27 cellular contexts compared by ENCODE assay signal in the genomic region with DNA sequence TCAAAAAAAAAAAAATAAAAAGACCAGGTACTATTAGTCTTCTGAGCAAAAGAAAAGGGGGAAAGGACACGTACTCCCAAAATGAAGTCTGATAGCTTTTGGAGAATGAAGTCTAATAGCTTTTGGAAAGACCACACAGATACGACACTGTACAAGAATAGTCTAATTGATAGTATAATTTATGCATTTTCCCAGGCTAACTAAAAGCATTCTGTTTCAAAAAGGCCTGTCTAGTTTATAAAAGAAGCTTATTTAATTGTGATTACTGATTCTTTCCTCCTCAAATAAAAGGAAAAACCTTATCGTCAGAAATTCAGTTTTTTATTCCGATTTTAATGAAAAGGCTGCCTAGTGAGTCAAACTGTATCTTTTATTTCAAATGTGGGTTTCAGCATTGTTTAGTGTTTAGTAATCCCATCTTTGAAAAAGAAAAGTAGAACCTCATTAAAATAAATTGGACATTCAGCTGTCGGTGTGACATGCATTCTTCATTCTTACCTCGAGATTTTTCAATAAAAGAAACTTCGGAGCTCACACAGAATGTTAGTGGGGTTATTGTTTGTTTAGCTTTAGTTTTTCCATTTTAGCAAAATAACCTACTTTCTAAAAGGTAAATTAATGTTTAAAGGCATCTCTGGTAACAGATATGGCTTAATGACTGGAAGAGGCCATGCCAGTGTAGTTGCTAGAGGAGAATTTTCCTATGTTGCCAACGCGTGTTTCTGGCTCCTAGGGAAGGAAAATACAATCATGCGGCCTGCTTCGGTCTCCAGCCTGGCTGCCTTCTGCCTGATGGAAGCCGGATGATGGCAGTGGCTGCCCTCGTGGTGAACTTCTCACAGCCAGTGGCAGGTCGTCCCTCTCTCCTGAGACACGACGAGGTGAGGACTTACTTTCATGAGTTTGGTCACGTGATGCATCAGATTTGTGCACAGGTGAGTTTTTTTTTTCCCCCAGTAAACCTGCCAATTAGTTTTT.
DNase-seq lines count a peak whose midpoint lies in the region; ATAC-seq lines count a peak whose summit lies in the region.
"Had no signal": no experiment of that assay in that cellular context is flagged by ENCODE, and none has a peak within 500 bp of the region (broad histone marks: within the 10 kb centered on the region; RNA-seq: fewer than 3 reads in every experiment).

No MANE protein-coding gene starts in this region.

- H3K9me2 ChIP-seq in GM23248 (ENCODE audit: insufficient read depth), result no peaks in the 10 kb centered on the region

- no peaks in the 10 kb centered on the region for H3K27me3 ChIP-seq in GM23248 (replicated peaks; ENCODE audit: insufficient read depth)
- H3K27me3 ChIP-seq in trophoblast cell (ENCODE audit: insufficient read depth, low read length), result no peaks in the 10 kb centered on the region
- H3K27me3 ChIP-seq: BLaER1, breast epithelium, heart left ventricle, neutrophil, right atrium auricular region, transverse colon had no signal

- no peak overlapping the region for H2BK12ac ChIP-seq in trophoblast cell (ENCODE audit: low read length)

- no peak overlapping the region for H4K8ac ChIP-seq in trophoblast cell (ENCODE audit: low read depth, low read length)

- intact Hi-C loops in posterior cingulate gyrus (cut with DNase I) (loop anchor here (10.0 kb wide), 1 partner anchor 133 kb away; the partner anchor contains the start of gene ERBIN), cardiac septum (cut with DNase I) (no loop called here)

- no peaks in the 10 kb centered on the region for H3K79me1 ChIP-seq in trophoblast cell (ENCODE audit: low read length)

- H3K4me3 ChIP-seq in GM23248, result no peak overlapping the region
- H3K4me3 ChIP-seq in trophoblast cell (ENCODE audit: low read depth, low read length), result no peak overlapping the region
- H3K4me3 ChIP-seq: BLaER1, breast epithelium, heart left ventricle, right atrium auricular region, SK-N-MC, transverse colon had no signal

- H2BK120ac ChIP-seq in trophoblast cell (ENCODE audit: insufficient read depth, low read length, poor library complexity), result no peak overlapping the region

- H3K4me2 ChIP-seq in GM23248 (ENCODE audit: unreplicated experiment) (no peak overlapping the region), trophoblast cell (ENCODE audit: low read length) (no peak overlapping the region)
- H3K4me2 ChIP-seq: BLaER1 had no signal

- H3K4ac ChIP-seq in trophoblast cell (ENCODE audit: low read depth, low read length), result no peak overlapping the region

- peaks cover 6% of the 10 kb centered on the region; the same call in 1 of the 2 replicates for H3F3A ChIP-seq in GM23248 (ENCODE audit: insufficient read depth)

- 66 to 67% methylated on average over 17 of the region's 17 CpGs for WGBS in GM23248 (ENCODE audit: low coverage in 1 of 2, low lambda C conversion rate in 2 of 2, missing lambda C conversion rate in 2 of 2), 2 experiments
- WGBS in trophoblast cell (ENCODE audit: extremely low coverage, insufficient coverage, insufficient read length), result no CpG with 5 or more reads among the region's 17 CpGs

- H3K9me3 ChIP-seq in GM23248 (ENCODE audit: low read depth) (no peaks in the 10 kb centered on the region), trophoblast cell (ENCODE audit: insufficient read depth, low read depth, low read length) (no peaks in the 10 kb centered on the region)
- H3K9me3 ChIP-seq: breast epithelium, heart left ventricle, neutrophil, right atrium auricular region, transverse colon had no signal

- ATAC-seq in GM18909 (IDR thresholded peaks at IDR 0.05; ENCODE audit: poor library complexity, unreplicated experiment) (no peak), HG03439 (IDR thresholded peaks at IDR 0.05; ENCODE audit: unreplicated experiment) (no peak)
- ATAC-seq: heart left ventricle; stimulated activated naive CD8-positive, alpha-beta T cell treated with anti-CD3 and anti-CD28 coated beads, Interleukin-15, Interleukin-2, amounts not matched to agents 100 U/mL and 50 U/mL, for 24 hours; T-helper 17 cell had no signal

- in situ Hi-C loops in GM23248 (cut with MboI), result no loop called here

- no peaks in the 10 kb centered on the region for H4K20me1 ChIP-seq in GM23248 (ENCODE audit: insufficient read depth)
- H4K20me1 ChIP-seq: BLaER1 had no signal

- no peak overlapping the region for H3K23ac ChIP-seq in trophoblast cell (ENCODE audit: low read length)

- H3K36me3 ChIP-seq in GM23248 (ENCODE audit: low read depth) (peaks cover 18% of the 10 kb centered on the region), trophoblast cell (ENCODE audit: control insufficient read depth in 1 of 2, insufficient read depth in 2 of 2, low read length in 2 of 2) (peaks cover 12 to 13% of the 10 kb centered on the region in 2 experiments)
- H3K36me3 ChIP-seq: breast epithelium, neutrophil, right atrium auricular region, transverse colon had no signal

- no peak overlapping the region for H4K91ac ChIP-seq in trophoblast cell (ENCODE audit: low read depth, low read length)

- no peak overlapping the region for H3K18ac ChIP-seq in trophoblast cell (ENCODE audit: low read length)

- no peak overlapping the region for H2AFZ ChIP-seq in GM23248
- H2AFZ ChIP-seq in trophoblast cell (ENCODE audit: insufficient read depth, low read length, poor library complexity), result no peak overlapping the region

- no peak overlapping the region for H2BK5ac ChIP-seq in trophoblast cell (ENCODE audit: low read depth, low read length, poor library complexity)

- peak; percentile 36 for DNase-seq in GM23248
- peak; percentile 87 for DNase-seq in astrocyte of the hippocampus (ENCODE audit: low read depth, low spot score)
- DNase-seq in hippocampal formation (lab: John Stamatoyannopoulos, UW), result peak; percentile 50 to 59
- peak in 9 of 10 donors; percentile 44 to 91 (median 58) for DNase-seq in posterior cingulate gyrus
- no peak for DNase-seq in trophoblast cell
- DNase-seq in cardiac septum (ENCODE audit: low spot score), result no peak
- DNase-seq: activated CD4-positive, alpha-beta T cell treated with anti-CD3 and anti-CD28 coated beads, Interleukin-2, amount 10 ng/mL, durations not matched to agents 24 days and 14 days; Calu3; cortex of kidney; GOT3; heart left ventricle; MM.1S; NCI-H1694; NCI-H2171; NCI-H526; RPMI8226; stimulated activated CD4-positive, alpha-beta T cell treated with anti-CD3 and anti-CD28 coated beads, Interleukin-4, amount 100 ng/mL, for 4 hours; stimulated activated naive CD8-positive, alpha-beta T cell treated with anti-CD3 and anti-CD28 coated beads, Interleukin-15, Interleukin-2, amounts not matched to agents 100 U/mL and 50 U/mL, for 24 hours; T-helper 17 cell; transverse colon had no signal

- H3K9ac ChIP-seq in GM23248 (no peak overlapping the region), trophoblast cell (ENCODE audit: low read length) (no peak overlapping the region)
- H3K9ac ChIP-seq: BLaER1 had no signal

- H4K12ac ChIP-seq in trophoblast cell (ENCODE audit: low read depth, low read length), result no peak overlapping the region

- H3K27ac ChIP-seq in GM23248 (peak overlapping the region; percentile 21; the same call in 1 of the 2 replicates), trophoblast cell (ENCODE audit: low read depth, low read length) (no peak overlapping the region)
- H3K27ac ChIP-seq: BLaER1, breast epithelium, heart left ventricle, neutrophil, right atrium auricular region, SK-N-MC, transverse colon had no signal

- H3K14ac ChIP-seq in trophoblast cell (ENCODE audit: low read length), result no peak overlapping the region

- H2AK5ac ChIP-seq in trophoblast cell (ENCODE audit: low read length), result no peak overlapping the region

- no peaks in the 10 kb centered on the region; the same call in 1 of the 2 replicates for H3K79me2 ChIP-seq in GM23248 (ENCODE audit: insufficient read depth)
- H3K79me2 ChIP-seq in trophoblast cell (ENCODE audit: control insufficient read depth, insufficient read depth, low read length, poor library complexity), result no peaks in the 10 kb centered on the region

- H3K4me1 ChIP-seq in GM23248 (ENCODE audit: insufficient read depth) (peaks cover 12% of the 10 kb centered on the region), trophoblast cell (ENCODE audit: control insufficient read depth in 1 of 2, insufficient read depth in 2 of 2, low read length in 2 of 2) (no peaks in the 10 kb centered on the region)
- H3K4me1 ChIP-seq: BLaER1, breast epithelium, right atrium auricular region, transverse colon had no signal

Comparison
In these comparisons a context has a peak if more than half of its experiments do, and no peak if none do; other contexts are left out.
1. DNase-seq: peak in GM23248 (single experiment), astrocyte of the hippocampus (single experiment), hippocampal formation (2 of 2) and posterior cingulate gyrus (9 of 10); none in trophoblast cell (0 of 2) and cardiac septum (single experiment).